Comparison of ENCODE assay signal across 4 cellular contexts in genomic region chr11:73232487-73232886, GRCh38. TPM values are rescaled to one million over a fixed set of nuclear protein-coding genes. Genes with fewer than 3 reads are reported as not detected.
"Had no signal": no experiment of that assay in that cellular context is flagged by ENCODE, and none has a peak within 500 bp of the region (broad histone marks: within the 10 kb centered on the region; RNA-seq: fewer than 3 reads in every experiment).

No MANE protein-coding gene starts in this region.

RNA-seq across cellular contexts. Expression of gene P2RY2, which starts 14.4 kb away (rescaled TPM):
- total RNA-seq: occipital lobe, temporal lobe had no signal
- polyA plus RNA-seq: naive thymus-derived CD4-positive, alpha-beta T cell; neural cell had no signal

RNA-seq across cellular contexts. Expression of gene P2RY6, which starts 39.7 kb away (rescaled TPM):
- total RNA-seq: occipital lobe had no signal
- polyA plus RNA-seq: naive thymus-derived CD4-positive, alpha-beta T cell; neural cell had no signal
